ENCODE assay signal across 16 cellular contexts in the genomic region with DNA sequence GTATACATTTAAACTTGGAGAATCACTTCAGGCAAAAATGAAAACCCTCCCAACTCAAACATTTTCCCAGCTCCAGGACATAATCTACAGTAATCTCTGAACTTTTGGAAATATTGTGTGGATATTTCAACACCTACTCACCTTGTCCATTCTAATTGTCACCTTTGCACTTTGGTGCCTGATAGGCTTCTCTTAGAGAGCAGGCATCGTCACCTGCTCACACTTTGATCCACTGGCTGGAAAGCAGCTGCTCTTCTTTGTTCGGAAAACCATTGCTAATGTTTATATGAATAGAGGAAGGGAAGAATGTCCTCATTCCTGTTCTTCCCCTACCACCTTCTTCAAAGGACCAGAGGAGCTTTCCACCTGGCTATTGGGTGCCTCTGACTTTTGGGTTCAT.
"Had no signal": no experiment of that assay in that cellular context is flagged by ENCODE, and none has a peak within 500 bp of the region (broad histone marks: within the 10 kb centered on the region; RNA-seq: fewer than 3 reads in every experiment).

No MANE protein-coding gene starts in this region.

- H2AFZ ChIP-seq: hepatocyte had no signal

- H3K36me3 ChIP-seq: colonic mucosa, esophagus muscularis mucosa, neutrophil, tibial artery had no signal

- DNase-seq: activated CD4-positive, alpha-beta T cell treated with anti-CD3 and anti-CD28 coated beads for 4 hours; activated CD8-positive, alpha-beta T cell treated with anti-CD3 and anti-CD28 coated beads for 36 hours; activated gamma-delta T cell; activated T-cell treated with anti-CD3 and anti-CD28 coated beads, Interleukin-2, amount 50 U/mL, for 48 hours; amniotic stem cell; colonic mucosa; islet precursor cell; stimulated activated CD4-positive, alpha-beta T cell treated with anti-CD3 and anti-CD28 coated beads, Interleukin-2, amount 100 ng/mL, for 48 hours; stimulated activated naive B cell treated with anti-CD40 and anti-IgM and Interleukin-4, amounts not matched to agents 10 μg/mL and 1 μg/mL and 100 μg/mL, for 72 hours; tibial artery had no signal

- H3K79me2 ChIP-seq: hepatocyte had no signal

- H3K4me3 ChIP-seq: colonic mucosa, esophagus muscularis mucosa, hepatocyte, tibial artery had no signal

- H3K4me3 Mint-ChIP-seq: activated CD8-positive, alpha-beta T cell treated with anti-CD3 and anti-CD28 coated beads for 36 hours; stimulated activated naive B cell treated with anti-CD40 and anti-IgM and Interleukin-4, amounts not matched to agents 10 μg/mL and 1 μg/mL and 100 μg/mL, for 72 hours; WTC11 had no signal

- H3K9me3 ChIP-seq: colonic mucosa, esophagus muscularis mucosa, neutrophil, tibial artery had no signal

- H3K27me3 ChIP-seq: colonic mucosa, esophagus muscularis mucosa, hepatocyte, neutrophil, tibial artery had no signal

- H3K36me3 Mint-ChIP-seq: naive thymus-derived CD8-positive, alpha-beta T cell; stimulated activated naive B cell treated with anti-CD40 and anti-IgM and Interleukin-4, amounts not matched to agents 10 μg/mL and 1 μg/mL and 100 μg/mL, for 72 hours; WTC11 had no signal

- H3K9me3 Mint-ChIP-seq: activated CD8-positive, alpha-beta T cell treated with anti-CD3 and anti-CD28 coated beads for 36 hours; naive thymus-derived CD8-positive, alpha-beta T cell; WTC11 had no signal

- H3K4me1 ChIP-seq: colonic mucosa, esophagus muscularis mucosa had no signal

- H3K27ac Mint-ChIP-seq: activated CD8-positive, alpha-beta T cell treated with anti-CD3 and anti-CD28 coated beads for 36 hours; activated naive CD4-positive, alpha-beta T cell treated with anti-CD3 and anti-CD28 coated beads, Interleukin-2, amount 50 U/mL, for 72 hours; stimulated activated naive B cell treated with anti-CD40 and anti-IgM and Interleukin-4, amounts not matched to agents 10 μg/mL and 1 μg/mL and 100 μg/mL, for 72 hours; WTC11 had no signal

- H3K27ac ChIP-seq: colonic mucosa, esophagus muscularis mucosa, hepatocyte, neutrophil, tibial artery had no signal

- H3K4me2 ChIP-seq: hepatocyte had no signal

- H3K27me3 Mint-ChIP-seq: activated CD8-positive, alpha-beta T cell treated with anti-CD3 and anti-CD28 coated beads for 36 hours; naive thymus-derived CD8-positive, alpha-beta T cell had no signal

- ATAC-seq: activated naive CD4-positive, alpha-beta T cell treated with anti-CD3 and anti-CD28 coated beads, Interleukin-2, amount 50 U/mL, for 72 hours; stimulated activated naive B cell treated with anti-CD40 and anti-IgM and Interleukin-4, amounts not matched to agents 10 μg/mL and 1 μg/mL and 100 μg/mL, for 72 hours had no signal
